Comparison of ENCODE assay signal across 23 cellular contexts in the genomic region with DNA sequence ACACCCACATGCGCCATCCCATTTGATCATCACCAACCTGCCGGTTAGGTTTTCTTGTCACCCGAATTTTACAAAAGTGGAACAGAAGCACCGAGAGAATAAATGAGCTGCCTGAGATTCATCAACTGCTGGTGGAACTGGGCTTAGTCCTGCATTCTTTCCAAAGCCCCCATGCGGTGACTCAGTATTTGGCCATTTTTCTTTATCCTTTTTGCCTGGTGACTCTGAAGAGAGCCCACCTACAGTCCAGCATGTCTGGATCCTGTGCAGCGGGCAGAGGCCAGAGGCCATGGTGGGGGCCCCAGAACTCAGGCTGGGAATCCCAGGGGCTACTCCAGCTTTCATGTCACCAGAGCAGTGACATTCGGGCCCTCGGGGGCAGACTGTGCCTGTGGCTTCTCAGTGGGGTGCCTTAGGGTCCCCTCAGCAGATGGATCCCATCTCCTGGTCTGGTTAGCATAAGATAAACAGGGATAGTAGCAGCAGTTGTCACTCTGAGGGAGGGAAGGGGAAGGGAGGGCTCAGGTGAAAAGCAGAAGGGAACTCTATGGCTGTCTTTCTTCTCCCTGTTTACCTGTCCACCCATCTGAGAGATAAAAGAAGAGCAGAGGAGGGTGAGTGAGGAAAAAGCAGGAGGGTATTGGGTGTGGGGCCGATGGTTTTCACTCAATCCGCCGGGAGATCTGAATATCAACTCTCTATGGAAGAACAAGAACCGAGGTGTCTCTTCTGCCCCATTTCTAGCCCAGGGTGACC.
"Had no signal": no experiment of that assay in that cellular context is flagged by ENCODE, and none has a peak within 500 bp of the region (broad histone marks: within the 10 kb centered on the region; RNA-seq: fewer than 3 reads in every experiment).

No MANE protein-coding gene starts in this region.

- H3K4me1 ChIP-seq: foreskin keratinocyte, heart right ventricle, psoas muscle, stomach had no signal

- H3K27ac ChIP-seq: coronary artery, foreskin keratinocyte, heart right ventricle, psoas muscle, stomach, thoracic aorta, transverse colon had no signal

- H3K27me3 Mint-ChIP-seq: natural killer cell treated with Interleukin-12 subunit alpha and Interleukin-12 subunit beta and Interleukin-15 and Interleukin-18, amount 100 ng/mL, for 72 hours had no signal

- H3K27me3 ChIP-seq: foreskin keratinocyte, stomach, transverse colon had no signal

- FAIRE-seq: endothelial cell of umbilical vein, islet of Langerhans had no signal

- H3K36me3 Mint-ChIP-seq: natural killer cell treated with Interleukin-12 subunit alpha and Interleukin-12 subunit beta and Interleukin-15 and Interleukin-18, amount 100 ng/mL, for 72 hours had no signal

- H3K27ac Mint-ChIP-seq: endodermal cell; natural killer cell treated with Interleukin-12 subunit alpha and Interleukin-12 subunit beta and Interleukin-15 and Interleukin-18, amount 100 ng/mL, for 72 hours had no signal

- H3K4me3 Mint-ChIP-seq: endodermal cell; natural killer cell treated with Interleukin-12 subunit alpha and Interleukin-12 subunit beta and Interleukin-15 and Interleukin-18, amount 100 ng/mL, for 72 hours had no signal

- H3K9me3 ChIP-seq: heart right ventricle, psoas muscle, stomach, thoracic aorta, transverse colon had no signal

- H3K9me3 Mint-ChIP-seq: endodermal cell; natural killer cell treated with Interleukin-12 subunit alpha and Interleukin-12 subunit beta and Interleukin-15 and Interleukin-18, amount 100 ng/mL, for 72 hours had no signal

- DNase-seq: effector CD4-positive, alpha-beta T cell; endodermal cell; erythroblast; foreskin keratinocyte; heart right ventricle; hypothalamus; mammary epithelial cell; midbrain; psoas muscle; retina; stimulated activated CD4-positive, alpha-beta T cell treated with anti-CD3 and anti-CD28 coated beads, Interleukin-2, amount 100 ng/mL, for 24 hours; stimulated activated CD4-positive, alpha-beta T cell treated with anti-CD3 and anti-CD28 coated beads, Interleukin-4, amount 100 ng/mL, for 4 hours; stimulated activated naive CD4-positive, alpha-beta T cell; stomach; substantia nigra; transverse colon had no signal

- ATAC-seq: foreskin keratinocyte; heart right ventricle; left lobe of liver; natural killer cell treated with Interleukin-12 subunit alpha and Interleukin-12 subunit beta and Interleukin-15 and Interleukin-18, amount 100 ng/mL, for 72 hours; psoas muscle; sciatic nerve had no signal

- H3K36me3 ChIP-seq: heart right ventricle, stomach, thoracic aorta, transverse colon had no signal

- H3K4me3 ChIP-seq: coronary artery, heart right ventricle, psoas muscle, stomach, thoracic aorta, transverse colon had no signal
